1 cellular context compared by ENCODE assay signal in the genomic region with DNA sequence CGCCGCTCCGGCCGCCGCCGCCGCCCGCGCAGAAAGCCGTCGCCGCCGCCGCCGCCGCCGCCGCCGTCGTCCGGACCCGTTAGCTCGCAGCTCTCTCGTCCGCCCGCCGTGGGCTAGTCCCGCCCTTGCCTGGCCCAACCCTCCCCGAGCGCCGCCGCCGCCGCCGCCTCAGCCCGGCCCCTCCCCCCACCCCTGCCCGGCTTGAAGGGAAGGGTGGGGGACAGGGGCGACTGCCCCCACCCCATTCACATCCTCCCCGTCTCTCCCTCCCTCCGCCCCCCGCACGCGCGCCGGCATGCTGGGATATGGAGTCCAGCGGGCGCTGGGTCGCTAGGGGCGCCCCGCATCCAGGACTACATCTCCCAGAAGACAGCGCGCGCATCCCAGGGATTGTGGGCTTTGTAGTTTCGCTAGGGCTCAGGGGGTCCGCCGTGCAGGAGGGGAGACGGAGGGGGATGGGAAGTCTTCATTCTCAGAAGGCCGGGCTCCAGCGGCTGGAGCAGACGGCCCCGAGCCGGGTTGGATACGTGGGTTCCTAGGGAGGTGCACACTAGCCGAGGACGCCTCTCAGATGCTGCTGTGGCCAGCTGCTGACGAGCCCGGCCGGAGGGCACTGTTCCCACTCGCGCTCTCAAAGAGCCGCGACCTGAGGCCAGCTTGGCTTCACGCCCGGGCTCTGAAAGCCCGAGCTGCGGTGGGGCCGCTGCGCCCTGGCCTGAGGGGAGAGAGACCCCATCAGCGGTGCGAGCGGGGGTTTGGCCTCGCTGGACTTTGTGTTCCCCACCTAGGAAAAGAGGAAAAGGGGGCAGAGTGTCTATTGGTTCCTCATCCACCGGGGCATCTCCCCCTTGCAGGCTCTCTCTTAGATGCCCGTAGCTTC.
A peak's percentile ranks its signal among the peaks of the same experiment; 100 is the strongest.
TF ChIP-seq lines count a peak whose summit lies in the region.

A gene with protein sequence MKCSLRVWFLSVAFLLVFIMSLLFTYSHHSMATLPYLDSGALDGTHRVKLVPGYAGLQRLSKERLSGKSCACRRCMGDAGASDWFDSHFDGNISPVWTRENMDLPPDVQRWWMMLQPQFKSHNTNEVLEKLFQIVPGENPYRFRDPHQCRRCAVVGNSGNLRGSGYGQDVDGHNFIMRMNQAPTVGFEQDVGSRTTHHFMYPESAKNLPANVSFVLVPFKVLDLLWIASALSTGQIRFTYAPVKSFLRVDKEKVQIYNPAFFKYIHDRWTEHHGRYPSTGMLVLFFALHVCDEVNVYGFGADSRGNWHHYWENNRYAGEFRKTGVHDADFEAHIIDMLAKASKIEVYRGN (minus strand): TSS at position 118 of the 880 bp plus-strand sequence. CDS start 40,570 bp downstream, outside the sequence.

TF ChIP-seq in HepG2, 621 proteins besides CTCF, POLR2A, EP300 and RAD21 (continued from another document and continues in another):
- TF ChIP-seq ZNF451 (CRISPR knock-in tag; IDR thresholded peaks at IDR 0.05) (no peak), NR2C2 (CRISPR knock-in tag; IDR thresholded peaks at IDR 0.05; ENCODE audit: borderline replicate concordance) (peak; percentile 93), ZNF781 (CRISPR knock-in tag; IDR thresholded peaks at IDR 0.05; ENCODE audit: borderline replicate concordance, not compliant biosample characterization) (no peak), ZNF274 (CRISPR knock-in tag; IDR thresholded peaks at IDR 0.05) (0 out of 2 replicates have a peak, but pooled peaks have one; percentile 23), HDAC1 (CRISPR knock-in tag; IDR thresholded peaks at IDR 0.05) (peak; percentile 59), ZNF124 (CRISPR knock-in tag; IDR thresholded peaks at IDR 0.05) (peak; percentile 48; the same call in 1 of the 2 replicates), SETDB1 (CRISPR knock-in tag; IDR thresholded peaks at IDR 0.05; ENCODE audit: borderline replicate concordance) (no peak), MTF2 (CRISPR knock-in tag; IDR thresholded peaks at IDR 0.05; ENCODE audit: borderline replicate concordance) (no peak; the same call in 1 of the 2 replicates), KDM6A (CRISPR knock-in tag; IDR thresholded peaks at IDR 0.05; ENCODE audit: low read depth) (peak; percentile 42; the same call in 1 of the 2 replicates), ZXDC (CRISPR knock-in tag; IDR thresholded peaks at IDR 0.05) (peak; percentile 36; the same call in 1 of the 2 replicates), ZNF549 (CRISPR knock-in tag; IDR thresholded peaks at IDR 0.05) (no peak), ZNF337 (CRISPR knock-in tag; IDR thresholded peaks at IDR 0.05; ENCODE audit: borderline replicate concordance, low read depth) (0 out of 2 replicates have a peak, but pooled peaks have one; percentile 42), ZNF572 (CRISPR knock-in tag; IDR thresholded peaks at IDR 0.05) (0 out of 2 replicates have a peak, but pooled peaks have one; percentile 86), GMEB1 (CRISPR knock-in tag; IDR thresholded peaks at IDR 0.05; ENCODE audit: borderline replicate concordance) (peak; percentile 90), ZNF552 (CRISPR knock-in tag; IDR thresholded peaks at IDR 0.05; ENCODE audit: borderline replicate concordance) (no peak; the same call in 1 of the 2 replicates), GPN1 (CRISPR knock-in tag; IDR thresholded peaks at IDR 0.05; ENCODE audit: borderline replicate concordance) (no peak), CENPBD1 (CRISPR knock-in tag; IDR thresholded peaks at IDR 0.05; ENCODE audit: borderline replicate concordance, low read depth) (no peak), KAT2B (IDR thresholded peaks at IDR 0.05; ENCODE audit: borderline replicate concordance, low read depth, low read length) (no peak), SRY (CRISPR knock-in tag; IDR thresholded peaks at IDR 0.05) (no peak), MNT (IDR thresholded peaks at IDR 0.05) (peak; percentile 42; the same call in 1 of the 2 replicates), ZSCAN22 (CRISPR knock-in tag; IDR thresholded peaks at IDR 0.05) (no peak), ZNF12 (CRISPR knock-in tag; IDR thresholded peaks at IDR 0.05) (no peak; the same call in 1 of the 2 replicates), HOMEZ (CRISPR knock-in tag; IDR thresholded peaks at IDR 0.05; ENCODE audit: low read depth) (no peak; the same call in 1 of the 2 replicates), ZNF709 (CRISPR knock-in tag; IDR thresholded peaks at IDR 0.05) (no peak), IKZF5 (CRISPR knock-in tag; IDR thresholded peaks at IDR 0.05) (peak; percentile 66; the same call in 1 of the 2 replicates), DBP (CRISPR knock-in tag; IDR thresholded peaks at IDR 0.05; ENCODE audit: not compliant biosample characterization) (no peak), ZNF749 (CRISPR knock-in tag; IDR thresholded peaks at IDR 0.05; ENCODE audit: borderline replicate concordance) (peak; percentile 42; the same call in 1 of the 2 replicates), ATF7-NPFF (CRISPR knock-in tag; IDR thresholded peaks at IDR 0.05; ENCODE audit: low read depth) (peak; percentile 63), HMG20B (CRISPR knock-in tag; conservative IDR thresholded peaks at IDR 0.05) (no peak), RBFOX2 (IDR thresholded peaks at IDR 0.05; ENCODE audit: low read depth, low read length) (peak; percentile 88), ZNF607 (CRISPR knock-in tag; IDR thresholded peaks at IDR 0.05; ENCODE audit: borderline replicate concordance) (no peak), FIP1L1 (IDR thresholded peaks at IDR 0.05; ENCODE audit: borderline replicate concordance, insufficient read depth, low read depth, low read length) (no peak), PRPF4 (IDR thresholded peaks at IDR 0.05; ENCODE audit: low read depth, low read length, poor library complexity, severe bottlenecking) (no peak), TRAFD1 (CRISPR knock-in tag; IDR thresholded peaks at IDR 0.05; ENCODE audit: borderline replicate concordance) (no peak), SRSF4 (IDR thresholded peaks at IDR 0.05; ENCODE audit: low read depth, low read length, poor library complexity, severe bottlenecking) (no peak), ZBTB20 (CRISPR knock-in tag; IDR thresholded peaks at IDR 0.05; ENCODE audit: borderline replicate concordance, low read depth) (peak; percentile 17; the same call in 1 of the 2 replicates)
- TF ChIP-seq, protein P1, sequence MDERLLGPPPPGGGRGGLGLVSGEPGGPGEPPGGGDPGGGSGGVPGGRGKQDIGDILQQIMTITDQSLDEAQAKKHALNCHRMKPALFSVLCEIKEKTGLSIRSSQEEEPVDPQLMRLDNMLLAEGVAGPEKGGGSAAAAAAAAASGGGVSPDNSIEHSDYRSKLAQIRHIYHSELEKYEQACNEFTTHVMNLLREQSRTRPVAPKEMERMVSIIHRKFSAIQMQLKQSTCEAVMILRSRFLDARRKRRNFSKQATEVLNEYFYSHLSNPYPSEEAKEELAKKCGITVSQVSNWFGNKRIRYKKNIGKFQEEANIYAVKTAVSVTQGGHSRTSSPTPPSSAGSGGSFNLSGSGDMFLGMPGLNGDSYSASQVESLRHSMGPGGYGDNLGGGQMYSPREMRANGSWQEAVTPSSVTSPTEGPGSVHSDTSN (CRISPR knock-in tag; IDR thresholded peaks at IDR 0.05), result no peak
- TF ChIP-seq, protein P2, sequence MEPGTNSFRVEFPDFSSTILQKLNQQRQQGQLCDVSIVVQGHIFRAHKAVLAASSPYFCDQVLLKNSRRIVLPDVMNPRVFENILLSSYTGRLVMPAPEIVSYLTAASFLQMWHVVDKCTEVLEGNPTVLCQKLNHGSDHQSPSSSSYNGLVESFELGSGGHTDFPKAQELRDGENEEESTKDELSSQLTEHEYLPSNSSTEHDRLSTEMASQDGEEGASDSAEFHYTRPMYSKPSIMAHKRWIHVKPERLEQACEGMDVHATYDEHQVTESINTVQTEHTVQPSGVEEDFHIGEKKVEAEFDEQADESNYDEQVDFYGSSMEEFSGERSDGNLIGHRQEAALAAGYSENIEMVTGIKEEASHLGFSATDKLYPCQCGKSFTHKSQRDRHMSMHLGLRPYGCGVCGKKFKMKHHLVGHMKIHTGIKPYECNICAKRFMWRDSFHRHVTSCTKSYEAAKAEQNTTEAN (CRISPR knock-in tag; conservative IDR thresholded peaks at IDR 0.05), result peak; percentile 37; the same call in 1 of the 2 replicates
- TF ChIP-seq, protein P3, sequence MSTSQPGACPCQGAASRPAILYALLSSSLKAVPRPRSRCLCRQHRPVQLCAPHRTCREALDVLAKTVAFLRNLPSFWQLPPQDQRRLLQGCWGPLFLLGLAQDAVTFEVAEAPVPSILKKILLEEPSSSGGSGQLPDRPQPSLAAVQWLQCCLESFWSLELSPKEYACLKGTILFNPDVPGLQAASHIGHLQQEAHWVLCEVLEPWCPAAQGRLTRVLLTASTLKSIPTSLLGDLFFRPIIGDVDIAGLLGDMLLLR (CRISPR knock-in tag; IDR thresholded peaks at IDR 0.05), result no peak; the same call in 1 of the 2 replicates
